In the genomic region with DNA sequence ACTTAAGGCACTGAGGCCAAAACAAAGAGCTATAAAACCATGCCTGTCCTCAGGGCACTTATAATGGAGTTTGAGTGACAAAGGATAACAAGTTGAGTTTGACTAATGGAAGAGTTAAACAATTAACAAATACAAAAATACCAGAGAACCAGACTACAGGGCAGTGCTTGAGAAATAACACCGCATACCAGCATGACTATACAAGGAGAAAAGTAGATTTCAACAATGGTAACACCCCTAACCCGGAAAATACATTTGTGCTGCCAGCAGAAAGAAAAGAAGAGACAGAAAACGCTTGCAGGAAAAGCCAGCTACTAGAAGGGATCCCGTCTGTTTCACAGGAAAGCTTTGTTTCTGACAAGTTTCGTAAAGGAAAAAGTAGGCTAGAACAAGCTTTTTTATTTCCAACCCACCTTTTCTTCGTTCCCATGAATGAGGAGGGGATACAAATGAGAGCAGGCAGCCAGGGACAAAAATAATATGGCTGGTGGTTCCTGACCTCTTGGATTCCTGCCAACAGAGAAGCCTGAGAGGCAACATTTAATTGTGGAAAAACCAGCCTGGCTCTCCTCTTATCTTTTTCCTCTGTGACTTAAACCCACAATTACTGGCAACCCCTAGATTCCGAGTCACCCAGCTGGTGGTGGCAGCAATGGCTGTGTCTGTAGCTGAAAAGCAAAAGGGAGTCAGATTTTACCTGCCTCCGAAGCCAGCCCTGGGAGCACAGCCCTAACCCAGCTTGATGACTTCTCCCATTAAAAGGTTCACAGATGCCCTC, we compare ENCODE assay signal across 9 cellular contexts. TPM values are rescaled to one million over a fixed set of nuclear protein-coding genes. Genes with fewer than 3 reads are reported as not detected.
DNase-seq lines count a peak whose midpoint lies in the region; ATAC-seq, FAIRE-seq and TF ChIP-seq lines count a peak whose summit lies in the region.
"Had no signal": no experiment of that assay in that cellular context is flagged by ENCODE, and none has a peak within 500 bp of the region (broad histone marks: within the 10 kb centered on the region; RNA-seq: fewer than 3 reads in every experiment).

No MANE protein-coding gene starts in this region.

- TF ChIP-seq CTCF in SK-N-SH (IDR thresholded peaks at IDR 0.05), result no peak

- H3K27me3 ChIP-seq in SK-N-SH (ENCODE audit: insufficient read depth), result no peaks in the 10 kb centered on the region
- no peaks in the 10 kb centered on the region for H3K27me3 ChIP-seq in small intestine (ENCODE audit: control insufficient read depth in 2 of 2, insufficient read depth in 2 of 2, low read length in 2 of 2)

- no peaks in the 10 kb centered on the region for H3K36me3 Mint-ChIP-seq in T-helper 2 cell treated with Interferon-gamma antibody and Interleukin-4, amounts not matched to agents 5 μg/mL and 100 μg/mL, for 36 hours (ENCODE audit: low read depth)

- H3K27ac ChIP-seq in SK-N-SH (ENCODE audit: low read depth in 2 of 2, low read length in 1 of 2) (peak overlapping the region in 1 of 2 experiments; percentile 51; a peak in 2 of 4 replicates), small intestine (ENCODE audit: low read depth in 1 of 2, low read length in 1 of 2) (peak overlapping the region in 1 of 2 donors; percentile 45)

- ATAC-seq in HG02798 (IDR thresholded peaks at IDR 0.05; ENCODE audit: poor library complexity, unreplicated experiment), result no peak
- no peak for ATAC-seq in GM21423 (IDR thresholded peaks at IDR 0.05; ENCODE audit: unreplicated experiment)

- H3K79me2 ChIP-seq in SK-N-SH (ENCODE audit: insufficient read depth), result peaks cover 13% of the 10 kb centered on the region

- CTCF ChIA-PET in SK-N-SH (lab: Yijun Ruan, JAX), result interaction anchor here (0.6 to 1.6 kb wide), 7 partner anchors 9 to 175 kb away, joined by 3 to 13 read pairs (median 4); a partner anchor contains a TSS

- no peak overlapping the region for H2AFZ ChIP-seq in SK-N-SH (ENCODE audit: low read depth)

- H3K4me1 ChIP-seq in SK-N-SH (ENCODE audit: control insufficient read depth in 1 of 2, insufficient read depth in 2 of 2, low read depth in 1 of 2, low read length in 1 of 2), result peaks cover 25 to 40% of the 10 kb centered on the region in 2 experiments
- H3K4me1 ChIP-seq in small intestine (ENCODE audit: control insufficient read depth in 2 of 2, insufficient read depth in 1 of 2, low read depth in 1 of 2, low read length in 1 of 2), result peaks cover 0 to 23% of the 10 kb centered on the region in 2 donors

- H3K9me3 ChIP-seq in SK-N-SH, result no peaks in the 10 kb centered on the region
- H3K9me3 ChIP-seq in small intestine (ENCODE audit: control insufficient read depth, low read depth), result no peaks in the 10 kb centered on the region

- POLR2A ChIA-PET in SK-N-SH (lab: Yijun Ruan, JAX), result no interaction called here

- H3K4me2 ChIP-seq in SK-N-SH, result 0 out of 2 replicates have a peak overlapping the region, but pooled peaks have one; percentile 12

- DNase-seq in NCI-H1417 (lab: John Stamatoyannopoulos, UW) (peak; percentile 36 to 96 (median 81)), SK-N-SH (peak; percentile 68), globus pallidus (ENCODE audit: low spot score) (peak; percentile 10), small intestine (peak; percentile 63), DMS114 treated with DMSO at 0.1 percent for 48 hours (lab: John Stamatoyannopoulos, UW; ENCODE audit: unreplicated experiment) (no peak)
- DNase-seq in T-helper 2 cell treated with Interferon-gamma antibody and Interleukin-4, amounts not matched to agents 5 μg/mL and 100 μg/mL, for 36 hours (ENCODE audit: low spot score), result no peak

- no peak overlapping the region for H3K4me3 Mint-ChIP-seq in T-helper 2 cell treated with Interferon-gamma antibody and Interleukin-4, amounts not matched to agents 5 μg/mL and 100 μg/mL, for 36 hours
- H3K4me3 Mint-ChIP-seq: stimulated activated naive CD8-positive, alpha-beta T cell treated with anti-CD3 and anti-CD28 coated beads, Interleukin-15, Interleukin-2, amounts not matched to agents 100 ng/mL and 50 ng/mL, for 24 hours had no signal

- H3K27me3 Mint-ChIP-seq in T-helper 2 cell treated with Interferon-gamma antibody and Interleukin-4, amounts not matched to agents 5 μg/mL and 100 μg/mL, for 36 hours (ENCODE audit: low read depth), result peaks cover 3% of the 10 kb centered on the region

- WGBS in SK-N-SH (ENCODE audit: low lambda C conversion rate), result 76% methylated on average over 8 of the region's 8 CpGs
- 41 to 55% (median 53%) methylated on average over 8 of the region's 8 CpGs for WGBS in small intestine, 3 donors

- H3K9me3 Mint-ChIP-seq in T-helper 2 cell treated with Interferon-gamma antibody and Interleukin-4, amounts not matched to agents 5 μg/mL and 100 μg/mL, for 36 hours, result no peaks in the 10 kb centered on the region
- H3K9me3 Mint-ChIP-seq: stimulated activated naive CD8-positive, alpha-beta T cell treated with anti-CD3 and anti-CD28 coated beads, Interleukin-15, Interleukin-2, amounts not matched to agents 100 ng/mL and 50 ng/mL, for 24 hours had no signal

- TF ChIP-seq EP300 in SK-N-SH (IDR thresholded peaks at IDR 0.05; ENCODE audit: borderline replicate concordance in 1 of 2, low read depth in 1 of 2, low read length in 1 of 2), result peak in 1 of 2 experiments; percentile 68; a peak in 2 of 4 replicates

- no peaks in the 10 kb centered on the region for H4K20me1 ChIP-seq in SK-N-SH (ENCODE audit: insufficient read depth)

- no peak overlapping the region for H3K27ac Mint-ChIP-seq in T-helper 2 cell treated with Interferon-gamma antibody and Interleukin-4, amounts not matched to agents 5 μg/mL and 100 μg/mL, for 36 hours
- H3K27ac Mint-ChIP-seq: stimulated activated naive CD8-positive, alpha-beta T cell treated with anti-CD3 and anti-CD28 coated beads, Interleukin-15, Interleukin-2, amounts not matched to agents 100 ng/mL and 50 ng/mL, for 24 hours had no signal

- no peaks in the 10 kb centered on the region for H3K9me2 ChIP-seq in SK-N-SH

- peaks cover 44% of the 10 kb centered on the region for H3F3A ChIP-seq in SK-N-SH (replicated peaks; ENCODE audit: insufficient read depth)

- H3K4me3 ChIP-seq in SK-N-SH (ENCODE audit: low read depth in 2 of 2, low read length in 1 of 2), result no peak overlapping the region; a peak in 1 of 4 replicates
- no peak overlapping the region for H3K4me3 ChIP-seq in small intestine (ENCODE audit: low read depth in 1 of 2, low read length in 2 of 2)

- peak; percentile 30 for TF ChIP-seq RAD21 in SK-N-SH (IDR thresholded peaks at IDR 0.05; ENCODE audit: low read length)

- FAIRE-seq in small intestine (lab: Jason Lieb, UNC), result no peak

- H3K36me3 ChIP-seq in SK-N-SH (replicated peaks in 1 of 2; ENCODE audit: control insufficient read depth in 1 of 2, insufficient read depth in 2 of 2, low read length in 1 of 2) (peaks cover 0 to 3% of the 10 kb centered on the region in 2 experiments), small intestine (ENCODE audit: control insufficient read depth in 2 of 2, insufficient read depth in 2 of 2, low read length in 2 of 2) (no peaks in the 10 kb centered on the region)

- no peak overlapping the region for H3K9ac ChIP-seq in SK-N-SH

- H3K4me1 Mint-ChIP-seq in T-helper 2 cell treated with Interferon-gamma antibody and Interleukin-4, amounts not matched to agents 5 μg/mL and 100 μg/mL, for 36 hours (ENCODE audit: low read depth), result peaks cover 6% of the 10 kb centered on the region

TF ChIP-seq in SK-N-SH, 30 proteins besides CTCF, POLR2A, EP300 and RAD21 (continues in another document):
- no peak for TF ChIP-seq RXRA (IDR thresholded peaks at IDR 0.05; ENCODE audit: borderline replicate concordance, low read depth)
- no peak for TF ChIP-seq NRF1 (IDR thresholded peaks at IDR 0.05; ENCODE audit: low read depth, low read length)
- no peak for TF ChIP-seq ELF1 (IDR thresholded peaks at IDR 0.05)
- peak; percentile 17; the same call in 1 of the 2 replicates for TF ChIP-seq MXI1 (IDR thresholded peaks at IDR 0.05; ENCODE audit: low read depth, low read length)
- TF ChIP-seq YY1 (IDR thresholded peaks at IDR 0.05; ENCODE audit: low read depth), result no peak
- TF ChIP-seq FOXM1 (IDR thresholded peaks at IDR 0.05; ENCODE audit: low read depth), result no peak
- TF ChIP-seq NFIC (IDR thresholded peaks at IDR 0.05; ENCODE audit: borderline replicate concordance), result peak; percentile 63
- TF ChIP-seq MEF2A (IDR thresholded peaks at IDR 0.05; ENCODE audit: borderline replicate concordance, low read depth), result no peak
- TF ChIP-seq GATA2 (CRISPR knock-in tag; IDR thresholded peaks at IDR 0.05), result peak; percentile 84
- no peak for TF ChIP-seq GABPA (IDR thresholded peaks at IDR 0.05; ENCODE audit: low read depth)
- no peak for TF ChIP-seq TCF12 (IDR thresholded peaks at IDR 0.05)
- TF ChIP-seq SMC3 (IDR thresholded peaks at IDR 0.05; ENCODE audit: low read depth, low read length), result peak; percentile 11; the same call in 1 of the 2 replicates
- TF ChIP-seq RFX5 (IDR thresholded peaks at IDR 0.05; ENCODE audit: low read length), result no peak
- TF ChIP-seq FOSL2 (IDR thresholded peaks at IDR 0.05; ENCODE audit: borderline replicate concordance, low read depth), result no peak
- TF ChIP-seq RCOR1 (IDR thresholded peaks at IDR 0.05; ENCODE audit: low read length), result peak; percentile 51; the same call in 1 of the 2 replicates
- TF ChIP-seq, protein P1, sequence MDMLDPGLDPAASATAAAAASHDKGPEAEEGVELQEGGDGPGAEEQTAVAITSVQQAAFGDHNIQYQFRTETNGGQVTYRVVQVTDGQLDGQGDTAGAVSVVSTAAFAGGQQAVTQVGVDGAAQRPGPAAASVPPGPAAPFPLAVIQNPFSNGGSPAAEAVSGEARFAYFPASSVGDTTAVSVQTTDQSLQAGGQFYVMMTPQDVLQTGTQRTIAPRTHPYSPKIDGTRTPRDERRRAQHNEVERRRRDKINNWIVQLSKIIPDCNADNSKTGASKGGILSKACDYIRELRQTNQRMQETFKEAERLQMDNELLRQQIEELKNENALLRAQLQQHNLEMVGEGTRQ (IDR thresholded peaks at IDR 0.05; ENCODE audit: borderline replicate concordance, low read depth, low read length), result no peak
- peak; percentile 67 for TF ChIP-seq CHD2 (IDR thresholded peaks at IDR 0.05; ENCODE audit: low read length, partially characterized antibody)
- no peak for TF ChIP-seq SIN3A (IDR thresholded peaks at IDR 0.05; ENCODE audit: borderline replicate concordance, low read depth, low read length)

RNA-seq across cellular contexts. Expression of a gene that starts 56.5 kb away (rescaled TPM):
- polyA plus RNA-seq in SK-N-SH (2012; rRNA removed), result 69.0 and 73.7 TPM in 2 replicates
- 64.1 and 77.6 TPM in 2 replicates for polyA plus RNA-seq in SK-N-SH (2012; cell fraction: cytosol; rRNA removed)
- polyA plus RNA-seq in SK-N-SH (2012; cell fraction: nucleus; rRNA removed), result 59.8 and 94.2 TPM in 2 replicates
- 10 to 100 TPM in 1 of 3 donors, 1 to 10 TPM in 2; 2.2 to 39.2 (median 5.7) TPM for polyA plus RNA-seq in small intestine

Comparison
In these comparisons a context has a peak if more than half of its experiments do, and no peak if none do; other contexts are left out.
1. DNase-seq: peak in NCI-H1417 (3 of 3), SK-N-SH (single experiment), globus pallidus (single experiment) and small intestine (single experiment); none in T-helper 2 cell treated with Interferon-gamma antibody and Interleukin-4, amounts not matched to agents 5 μg/mL and 100 μg/mL, for 36 hours (single experiment) and DMS114 treated with DMSO at 0.1 percent for 48 hours (single experiment).